Comparison of ENCODE assay signal across 9 cellular contexts in genomic region chr15:79339588-79340314, GRCh38. TPM values are rescaled to one million over a fixed set of nuclear protein-coding genes. Genes with fewer than 3 reads are reported as not detected.
DNase-seq lines count a peak whose midpoint lies in the region; ATAC-seq, FAIRE-seq and TF ChIP-seq lines count a peak whose summit lies in the region.
"Had no signal": no experiment of that assay in that cellular context is flagged by ENCODE, and none has a peak within 500 bp of the region (broad histone marks: within the 10 kb centered on the region; RNA-seq: fewer than 3 reads in every experiment).

No MANE protein-coding gene starts in this region.

- DNase-seq in DND-41 (peak; percentile 8), HTR-8/SVneo (ENCODE audit: insufficient read length, low spot score) (peak; percentile 35), SKM-1 (lab: John Stamatoyannopoulos, UW; ENCODE audit: unreplicated experiment) (peak; percentile 30), globus pallidus (ENCODE audit: low spot score) (peak; percentile 14), smooth muscle cell (lab: John Stamatoyannopoulos, UW; ENCODE audit: unreplicated experiment) (no peak)
- no peak for DNase-seq in central memory CD4-positive, alpha-beta T cell
- no peak for DNase-seq in activated CD4-positive, alpha-beta T cell treated with anti-CD3 and anti-CD28 coated beads for 4 hours

- H3K4me2 ChIP-seq in DND-41 (ENCODE audit: insufficient read depth, low read length) (no peak overlapping the region), smooth muscle cell (no peak overlapping the region)

- H3K36me3 ChIP-seq in DND-41 (ENCODE audit: insufficient read depth, low read length) (no peaks in the 10 kb centered on the region), smooth muscle cell (ENCODE audit: low read depth) (no peaks in the 10 kb centered on the region)

- ATAC-seq in DND-41 (ENCODE audit: insufficient read depth, low read depth) (peak; percentile 33; the same call in 1 of the 3 replicates), GM21423 (IDR thresholded peaks at IDR 0.05; ENCODE audit: unreplicated experiment) (no peak)
- ATAC-seq: naive thymus-derived CD8-positive, alpha-beta T cell had no signal

- no peaks in the 10 kb centered on the region for H3F3A ChIP-seq in smooth muscle cell (ENCODE audit: low read depth)

- H3K27ac ChIP-seq in DND-41 (ENCODE audit: low read length) = no peak overlapping the region
- no peak overlapping the region for H3K27ac ChIP-seq in smooth muscle cell (ENCODE audit: low read depth)

- H3K4me1 ChIP-seq in DND-41 (ENCODE audit: insufficient read depth, low read length) (no peaks in the 10 kb centered on the region), smooth muscle cell (ENCODE audit: low read depth) (no peaks in the 10 kb centered on the region)

- H4K20me1 ChIP-seq in DND-41 (ENCODE audit: insufficient read depth, low read length) (no peaks in the 10 kb centered on the region), smooth muscle cell (ENCODE audit: low read depth) (peaks cover 20% of the 10 kb centered on the region)

- FAIRE-seq in HTR-8/SVneo (lab: Jason Lieb, UNC) = peak; percentile 83

- WGBS in smooth muscle cell (ENCODE audit: low lambda C conversion rate) = 88% methylated on average over 3 of the region's 3 CpGs

- H3K9me3 ChIP-seq in DND-41 (ENCODE audit: insufficient read depth, low read length, severe bottlenecking) (no peaks in the 10 kb centered on the region), smooth muscle cell (replicated peaks; ENCODE audit: low read depth) (no peaks in the 10 kb centered on the region)

- H3K79me2 ChIP-seq in DND-41 (ENCODE audit: insufficient read depth, low read length) (no peaks in the 10 kb centered on the region), smooth muscle cell (ENCODE audit: low read depth) (no peaks in the 10 kb centered on the region)

- no peak overlapping the region for H3K4me3 ChIP-seq in DND-41 (ENCODE audit: low read depth in 1 of 2, low read length in 2 of 2)
- H3K4me3 ChIP-seq in smooth muscle cell = no peak overlapping the region

- H3K9ac ChIP-seq in DND-41 (ENCODE audit: low read depth, low read length) = no peak overlapping the region
- no peak overlapping the region for H3K9ac ChIP-seq in smooth muscle cell (ENCODE audit: low read depth)

- H2AFZ ChIP-seq in DND-41 (ENCODE audit: low read depth, low read length) (no peak overlapping the region), smooth muscle cell (ENCODE audit: low read depth) (no peak overlapping the region)

- TF ChIP-seq CTCF in DND-41 (IDR thresholded peaks at IDR 0.05; ENCODE audit: borderline replicate concordance, extremely low read depth, low read length, poor library complexity, severe bottlenecking) (peak; percentile 77), smooth muscle cell (IDR thresholded peaks at IDR 0.05; ENCODE audit: borderline replicate concordance, insufficient read depth, poor library complexity, severe bottlenecking) (peak; percentile 91)

- H3K27me3 ChIP-seq in DND-41 (ENCODE audit: insufficient read depth, low read length, poor library complexity) (no peaks in the 10 kb centered on the region), smooth muscle cell (ENCODE audit: low read depth) (no peaks in the 10 kb centered on the region)

RNA-seq across cellular contexts. Expression of gene TMED3, which starts 28.8 kb away (rescaled TPM):
- 222 and 229 TPM in 2 replicates for total RNA-seq in smooth muscle cell
- 228 and 251 TPM in 2 replicates for polyA plus RNA-seq in smooth muscle cell

RNA-seq across cellular contexts. Expression of gene ANKRD34C, which starts 57.2 kb away (rescaled TPM):
- 0.04 TPM in 1 of 2 replicates, not detected in the other for total RNA-seq in smooth muscle cell
- not detected in 2 replicates for polyA plus RNA-seq in smooth muscle cell
- total RNA-seq: naive thymus-derived CD8-positive, alpha-beta T cell had no signal
- polyA plus RNA-seq: naive thymus-derived CD8-positive, alpha-beta T cell had no signal

Comparison
In these comparisons a context has a peak if more than half of its experiments do, and no peak if none do; other contexts are left out.
1. DNase-seq: peak in DND-41 (single experiment), HTR-8/SVneo (single experiment), SKM-1 (single experiment) and globus pallidus (single experiment); none in smooth muscle cell (single experiment), central memory CD4-positive, alpha-beta T cell (single experiment) and activated CD4-positive, alpha-beta T cell treated with anti-CD3 and anti-CD28 coated beads for 4 hours (0 of 2).